ENCODE assay signal across 11 cellular contexts in the genomic region with DNA sequence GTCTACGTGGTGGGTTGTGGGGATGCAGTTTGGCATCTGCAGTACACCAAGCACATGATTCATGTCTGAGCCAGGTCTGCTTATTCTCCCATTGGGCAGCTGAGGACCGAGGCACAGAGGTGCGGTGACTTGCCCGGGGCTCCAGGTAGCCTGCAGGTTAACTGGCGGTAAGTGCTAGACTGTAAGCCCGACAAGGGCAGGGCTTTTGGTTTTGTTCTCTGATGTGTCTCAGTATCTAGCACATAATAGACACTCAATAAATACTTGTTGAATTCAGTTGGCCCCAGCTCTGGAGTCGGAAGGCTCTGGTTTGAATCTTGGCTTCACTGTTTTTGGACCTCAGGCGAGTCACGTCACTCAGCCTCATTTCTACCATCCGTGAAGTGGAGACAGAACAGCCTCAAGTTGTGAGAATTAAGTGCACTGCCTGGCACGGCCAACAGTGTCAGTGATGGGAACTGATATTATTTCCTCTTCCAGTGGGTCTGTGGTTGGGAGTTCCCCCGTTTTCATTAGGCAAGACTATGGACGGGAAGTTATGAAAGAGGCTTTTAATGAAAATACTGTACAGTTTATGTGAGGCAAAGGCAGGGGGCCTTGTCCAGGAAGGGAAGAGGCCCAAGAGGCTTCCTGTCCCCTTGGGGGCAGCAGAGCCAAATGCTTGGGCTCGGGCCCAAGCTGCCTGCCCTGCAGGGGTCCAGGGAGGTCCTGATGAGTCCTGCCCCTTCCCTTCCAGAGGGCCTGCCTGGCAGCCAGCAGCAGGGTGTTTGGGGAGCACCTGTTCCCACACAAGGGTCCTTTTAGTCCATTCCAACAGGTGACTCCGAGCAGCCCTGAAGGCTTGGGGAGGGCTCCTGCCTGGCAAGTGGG. TPM values are rescaled to one million over a fixed set of nuclear protein-coding genes. Genes with fewer than 3 reads are reported as not detected.
DNase-seq lines count a peak whose midpoint lies in the region; ATAC-seq, FAIRE-seq and TF ChIP-seq lines count a peak whose summit lies in the region.
"Had no signal": no experiment of that assay in that cellular context is flagged by ENCODE, and none has a peak within 500 bp of the region (broad histone marks: within the 10 kb centered on the region; RNA-seq: fewer than 3 reads in every experiment).

No MANE protein-coding gene starts in this region.

- no TSS peak for BruUV-seq in HCT116 (replicated peaks; lab: Mats Ljungman, UMichigan)

- H3K9me1 ChIP-seq in keratinocyte (ENCODE audit: control insufficient read depth, extremely low read depth, insufficient read depth, low read length), result no peaks in the 10 kb centered on the region

- peaks cover 21 to 61% (median 41%) of the 10 kb centered on the region in 11 experiments for H3K36me3 ChIP-seq in BLaER1 treated with 17β-estradiol and CSF1 and Interleukin-3, amounts not matched to agents 10 nM and 100 nM
- peaks cover 8 to 14% of the 10 kb centered on the region in 2 experiments; a peak in 2 of 4 replicates for H3K36me3 ChIP-seq in HCT116 (ENCODE audit: control insufficient read depth in 1 of 2, insufficient read depth in 2 of 2, low read length in 2 of 2)
- peaks cover 5 to 21% of the 10 kb centered on the region in 2 experiments for H3K36me3 ChIP-seq in keratinocyte (ENCODE audit: control insufficient read depth in 2 of 2, extremely low read depth in 1 of 2, insufficient read depth in 2 of 2, low read length in 2 of 2)

- no peak for FAIRE-seq in keratinocyte (lab: Jason Lieb, UNC)

- no peak for TF ChIP-seq POLR2A in HCT116 (IDR thresholded peaks at IDR 0.05; ENCODE audit: borderline replicate concordance, extremely low read depth, insufficient read depth, insufficient read length)

- RAD21 ChIA-PET in HCT116 (lab: Charles Lee; ENCODE audit: low non-redundant PET in 1 of 2, low total read pairs in 2 of 2, uncharacterized antibody in 2 of 2, unreplicated experiment in 2 of 2), result interaction anchor here in 1 of 2 experiments (0.6 kb wide), 1 partner anchor 149 kb away, joined by 3 read pairs; no protein-coding TSS in a partner anchor

- intact Hi-C loops in HCT116 (cut with micrococcal nuclease), result loop anchor here (10.0 kb wide), 1 partner anchor 652 kb away; no protein-coding TSS in a partner anchor

- CTCF ChIA-PET in HCT116 (lab: Charles Lee), result no interaction called here
- CTCF ChIA-PET in activated CD4-positive, alpha-beta memory T cell treated with anti-CD3 and anti-CD28 coated beads, Interleukin-2, amount 10 ng/mL, durations not matched to agents 7 days and 5 days (lab: Charles Lee), result interaction anchor here (2.0 kb wide), 1 partner anchor 193 kb away, joined by 5 read pairs; no protein-coding TSS in a partner anchor

- peaks cover 0 to 64% (median 26%) of the 10 kb centered on the region in 11 experiments; a peak in 17 of 22 replicates for H4K20me1 ChIP-seq in BLaER1 treated with 17β-estradiol and CSF1 and Interleukin-3, amounts not matched to agents 10 nM and 100 nM
- H4K20me1 ChIP-seq in HCT116 (ENCODE audit: insufficient read depth) (peaks cover 8% of the 10 kb centered on the region; the same call in 1 of the 2 replicates), keratinocyte (ENCODE audit: control insufficient read depth, extremely low read depth, insufficient read depth, low read length) (peaks cover 6% of the 10 kb centered on the region)

- H3K9me3 Mint-ChIP-seq in activated CD4-positive, alpha-beta memory T cell treated with anti-CD3 and anti-CD28 coated beads, Interleukin-2, amount 10 ng/mL, durations not matched to agents 7 days and 5 days, result no peaks in the 10 kb centered on the region

- peak overlapping the region; percentile 77 to 97 (median 92) for H3K4me3 ChIP-seq in BLaER1 treated with 17β-estradiol and CSF1 and Interleukin-3, amounts not matched to agents 10 nM and 100 nM
- H3K4me3 ChIP-seq in HCT116 (replicated peaks in 1 of 2; ENCODE audit: low read depth in 1 of 2, low read length in 2 of 2) (no peak overlapping the region), keratinocyte (ENCODE audit: control insufficient read depth in 2 of 3, extremely low read depth in 1 of 3, insufficient read depth in 2 of 3, low read depth in 1 of 3, low read length in 3 of 3) (no peak overlapping the region)
- H3K4me3 ChIP-seq: coronary artery, mucosa of descending colon had no signal

- POLR2A ChIA-PET in HCT116 (lab: Charles Lee), result interaction anchor here (1.0 kb wide), 1 partner anchor 150 kb away, joined by 3 read pairs; no protein-coding TSS in a partner anchor
- POLR2A ChIA-PET in activated CD4-positive, alpha-beta memory T cell treated with anti-CD3 and anti-CD28 coated beads, Interleukin-2, amount 10 ng/mL, durations not matched to agents 7 days and 5 days (lab: Charles Lee), result interaction anchor here (1.0 to 1.8 kb wide), 3 partner anchors 45 to 173 kb away, joined by 3 to 6 read pairs (median 4); partner anchors contain the start of genes LMAN2 and NSD1

- peaks cover 64% of the 10 kb centered on the region for H3K4me1 Mint-ChIP-seq in activated CD4-positive, alpha-beta memory T cell treated with anti-CD3 and anti-CD28 coated beads, Interleukin-2, amount 10 ng/mL, durations not matched to agents 7 days and 5 days

- H3K27ac ChIP-seq in BLaER1 treated with 17β-estradiol and CSF1 and Interleukin-3, amounts not matched to agents 10 nM and 100 nM, result peak overlapping the region; percentile 92 to 100 (median 98)
- no peak overlapping the region for H3K27ac ChIP-seq in HCT116 (ENCODE audit: low read depth, low read length)
- peak overlapping the region; percentile 21 for H3K27ac ChIP-seq in keratinocyte (ENCODE audit: control insufficient read depth, insufficient read depth, low read length)
- H3K27ac ChIP-seq: coronary artery had no signal

- H3K4me1 ChIP-seq in BLaER1 treated with 17β-estradiol and CSF1 and Interleukin-3, amounts not matched to agents 10 nM and 100 nM, result peaks cover 65 to 81% (median 69%) of the 10 kb centered on the region in 10 experiments
- H3K4me1 ChIP-seq in HCT116 (ENCODE audit: control insufficient read depth in 1 of 2, insufficient read depth in 2 of 2, low read length in 2 of 2), result peaks cover 22 to 57% of the 10 kb centered on the region in 2 experiments
- H3K4me1 ChIP-seq in keratinocyte (ENCODE audit: control insufficient read depth, extremely low read depth, insufficient read depth, low read length), result peaks cover 37% of the 10 kb centered on the region

- no peaks in the 10 kb centered on the region for H3K9me3 ChIP-seq in BLaER1 treated with 17β-estradiol and CSF1 and Interleukin-3, amounts not matched to agents 10 nM and 100 nM (replicated peaks in 1 of 11)
- H3K9me3 ChIP-seq in HCT116 (ENCODE audit: control insufficient read depth in 1 of 2, insufficient read depth in 1 of 2, low read depth in 1 of 2, low read length in 2 of 2) (no peaks in the 10 kb centered on the region), keratinocyte (ENCODE audit: control insufficient read depth, low read depth, low read length) (no peaks in the 10 kb centered on the region)
- H3K9me3 ChIP-seq: mucosa of descending colon had no signal

- TF ChIP-seq CTCF in HCT116 (IDR thresholded peaks at IDR 0.05 in 2 of 3, conservative IDR thresholded peaks at IDR 0.05 in 1 of 3; ENCODE audit: borderline replicate concordance in 1 of 3, insufficient read depth in 1 of 3, low read depth in 2 of 3, low read length in 2 of 3) (no peak), keratinocyte (optimal IDR thresholded peaks at IDR 0.05 in 1 of 3, IDR thresholded peaks at IDR 0.05 in 1 of 3, conservative IDR thresholded peaks at IDR 0.05 in 1 of 3; ENCODE audit: extremely low read depth in 1 of 3, insufficient read depth in 2 of 3, low read length in 3 of 3) (no peak)

- no peaks in the 10 kb centered on the region for H3K27me3 Mint-ChIP-seq in activated CD4-positive, alpha-beta memory T cell treated with anti-CD3 and anti-CD28 coated beads, Interleukin-2, amount 10 ng/mL, durations not matched to agents 7 days and 5 days

- H3K4me3 Mint-ChIP-seq in activated CD4-positive, alpha-beta memory T cell treated with anti-CD3 and anti-CD28 coated beads, Interleukin-2, amount 10 ng/mL, durations not matched to agents 7 days and 5 days, result peak overlapping the region; percentile 32

- no peaks in the 10 kb centered on the region for H3K27me3 ChIP-seq in BLaER1 treated with 17β-estradiol and CSF1 and Interleukin-3, amounts not matched to agents 10 nM and 100 nM
- no peaks in the 10 kb centered on the region for H3K27me3 ChIP-seq in HCT116 (ENCODE audit: insufficient read depth, low read length)
- no peaks in the 10 kb centered on the region for H3K27me3 ChIP-seq in keratinocyte (ENCODE audit: control insufficient read depth, extremely low read depth, insufficient read depth, low read length)

- peak overlapping the region; percentile 89 to 98 (median 96) for H3K9ac ChIP-seq in BLaER1 treated with 17β-estradiol and CSF1 and Interleukin-3, amounts not matched to agents 10 nM and 100 nM
- H3K9ac ChIP-seq in HCT116 (ENCODE audit: low read length) (no peak overlapping the region), keratinocyte (ENCODE audit: control insufficient read depth, extremely low read depth, insufficient read depth, low read length) (no peak overlapping the region)

- H3K79me2 ChIP-seq in HCT116 (ENCODE audit: insufficient read depth, low read length), result peaks cover 28% of the 10 kb centered on the region
- H3K79me2 ChIP-seq in keratinocyte (ENCODE audit: control insufficient read depth, insufficient read depth, low read length), result peaks cover 21% of the 10 kb centered on the region

- dilution Hi-C loops in keratinocyte (cut with MboI; ENCODE audit: extremely low pct_ligation_motif_present, low sequenced_read_pairs), result no loop called here

- no peak for DNase-seq in HCT116 (ENCODE audit: low read depth, low spot score)
- DNase-seq in activated CD4-positive, alpha-beta memory T cell treated with anti-CD3 and anti-CD28 coated beads, Interleukin-2, amount 10 ng/mL, durations not matched to agents 7 days and 5 days, result no peak
- no peak for DNase-seq in keratinocyte (ENCODE audit: low read depth, low spot score)
- DNase-seq in hippocampal formation (lab: John Stamatoyannopoulos, UW), result no peak
- DNase-seq in stimulated activated CD4-positive, alpha-beta T cell treated with anti-CD3 and anti-CD28 coated beads, Interleukin-2, amount 100 ng/mL, for 48 hours, result no peak
- DNase-seq: GDM1 had no signal

- no peak for TF ChIP-seq RAD21 in HCT116 (IDR thresholded peaks at IDR 0.05; ENCODE audit: low read depth)

- peak overlapping the region; percentile 83 for H3K27ac Mint-ChIP-seq in activated CD4-positive, alpha-beta memory T cell treated with anti-CD3 and anti-CD28 coated beads, Interleukin-2, amount 10 ng/mL, durations not matched to agents 7 days and 5 days

- ATAC-seq in HCT116, result no peak
- no peak for ATAC-seq in HG03460 (IDR thresholded peaks at IDR 0.05; ENCODE audit: unreplicated experiment)
- ATAC-seq in GM18858 (IDR thresholded peaks at IDR 0.05; ENCODE audit: unreplicated experiment), result no peak
- ATAC-seq: mucosa of descending colon had no signal

- H3K36me3 Mint-ChIP-seq in activated CD4-positive, alpha-beta memory T cell treated with anti-CD3 and anti-CD28 coated beads, Interleukin-2, amount 10 ng/mL, durations not matched to agents 7 days and 5 days (ENCODE audit: low read depth), result peaks cover 71% of the 10 kb centered on the region

- H2AFZ ChIP-seq in HCT116 (ENCODE audit: low read depth, low read length, poor library complexity, severe bottlenecking), result no peak overlapping the region
- H2AFZ ChIP-seq in keratinocyte (ENCODE audit: control insufficient read depth, low read length), result no peak overlapping the region

- no peaks in the 10 kb centered on the region for H3K9me2 ChIP-seq in HCT116 (ENCODE audit: insufficient read depth)

- peak overlapping the region; percentile 96 to 100 (median 99) for H3K4me2 ChIP-seq in BLaER1 treated with 17β-estradiol and CSF1 and Interleukin-3, amounts not matched to agents 10 nM and 100 nM
- H3K4me2 ChIP-seq in HCT116 (ENCODE audit: low read length), result no peak overlapping the region
- no peak overlapping the region for H3K4me2 ChIP-seq in keratinocyte (ENCODE audit: control insufficient read depth, extremely low read depth, insufficient read depth, low read depth, low read length)

RNA-seq across cellular contexts. Expression of gene PRELID1, which starts 3.3 kb away (rescaled TPM):
- total RNA-seq in HCT116 (2021; ENCODE audit: unreplicated experiment), result 223 TPM
- 181 and 221 TPM in 2 replicates for polyA plus RNA-seq in HCT116 (2012)
- total RNA-seq in activated CD4-positive, alpha-beta memory T cell treated with anti-CD3 and anti-CD28 coated beads, Interleukin-2, amount 10 ng/mL, durations not matched to agents 7 days and 5 days, result 100 to 1,000 TPM; 153 to 156 TPM
- 245 to 280 TPM (median 248 TPM) in 3 replicates for polyA plus RNA-seq in keratinocyte
- polyA plus RNA-seq in keratinocyte (2011; ENCODE audit: low read depth), result 267 TPM
- 239 and 268 TPM in 2 replicates for polyA plus RNA-seq in keratinocyte (2011; cell fraction: cytosol; rRNA removed)
- 78.9 and 81.4 TPM in 2 replicates for polyA plus RNA-seq in keratinocyte (2011; cell fraction: nucleus; rRNA removed)
- polyA plus RNA-seq in keratinocyte (2012; ENCODE audit: low replicate concordance), result 133 and 194 TPM in 2 replicates
- polyA minus RNA-seq in keratinocyte, result 138 to 146 TPM (median 141 TPM) in 3 replicates
- 170 TPM for polyA minus RNA-seq in keratinocyte (2011; cell fraction: cytosol; rRNA and poly(A)+ RNA removed)
- 29.3 and 33.7 TPM in 2 replicates for polyA minus RNA-seq in keratinocyte (2011; cell fraction: nucleus; rRNA and poly(A)+ RNA removed)

RNA-seq across cellular contexts. Expression of gene RAB24, which starts 3.4 kb away (rescaled TPM):
- 13.5 TPM for total RNA-seq in HCT116 (2021; ENCODE audit: unreplicated experiment)
- polyA plus RNA-seq in HCT116 (2012), result 16.5 and 19.4 TPM in 2 replicates
- total RNA-seq in activated CD4-positive, alpha-beta memory T cell treated with anti-CD3 and anti-CD28 coated beads, Interleukin-2, amount 10 ng/mL, durations not matched to agents 7 days and 5 days, result 10 to 100 TPM; 43.0 to 46.6 TPM
- polyA plus RNA-seq in keratinocyte, result 20.0 to 40.1 TPM (median 22.4 TPM) in 3 replicates
- 20.6 TPM for polyA plus RNA-seq in keratinocyte (2011; ENCODE audit: low read depth)
- polyA plus RNA-seq in keratinocyte (2011; cell fraction: cytosol; rRNA removed), result 10.6 and 16.5 TPM in 2 replicates
- 68.5 and 68.8 TPM in 2 replicates for polyA plus RNA-seq in keratinocyte (2011; cell fraction: nucleus; rRNA removed)
- 15.0 and 31.1 TPM in 2 replicates for polyA plus RNA-seq in keratinocyte (2012; ENCODE audit: low replicate concordance)
- 2.8 to 7.8 TPM (median 5.0 TPM) in 3 replicates for polyA minus RNA-seq in keratinocyte
- polyA minus RNA-seq in keratinocyte (2011; cell fraction: cytosol; rRNA and poly(A)+ RNA removed), result 8.8 TPM
- polyA minus RNA-seq in keratinocyte (2011; cell fraction: nucleus; rRNA and poly(A)+ RNA removed), result 8.5 and 11.3 TPM in 2 replicates

RNA-seq across cellular contexts. Expression of gene MXD3, which starts 4.8 kb away (rescaled TPM):
- total RNA-seq in HCT116 (2021; ENCODE audit: unreplicated experiment), result 37.6 TPM
- polyA plus RNA-seq in HCT116 (2012), result 30.5 and 37.0 TPM in 2 replicates
- total RNA-seq in activated CD4-positive, alpha-beta memory T cell treated with anti-CD3 and anti-CD28 coated beads, Interleukin-2, amount 10 ng/mL, durations not matched to agents 7 days and 5 days, result 10 to 100 TPM; 74.1 to 75.0 TPM
- 0.69 to 1.2 TPM (median 0.97 TPM) in 3 replicates for polyA plus RNA-seq in keratinocyte
- 1.1 TPM for polyA plus RNA-seq in keratinocyte (2011; ENCODE audit: low read depth)
- polyA plus RNA-seq in keratinocyte (2011; cell fraction: cytosol; rRNA removed), result 0.10 and 0.26 TPM in 2 replicates
- 2.9 and 6.7 TPM in 2 replicates for polyA plus RNA-seq in keratinocyte (2011; cell fraction: nucleus; rRNA removed)
- 1.3 and 2.7 TPM in 2 replicates for polyA plus RNA-seq in keratinocyte (2012; ENCODE audit: low replicate concordance)
- polyA minus RNA-seq in keratinocyte, result 1.0 to 1.2 TPM (median 1.1 TPM) in 3 replicates
- 2.1 TPM for polyA minus RNA-seq in keratinocyte (2011; cell fraction: cytosol; rRNA and poly(A)+ RNA removed)
- polyA minus RNA-seq in keratinocyte (2011; cell fraction: nucleus; rRNA and poly(A)+ RNA removed), result 1.7 and 2.6 TPM in 2 replicates

RNA-seq across cellular contexts. Expression of gene LMAN2, which starts 44.6 kb away (rescaled TPM):
- total RNA-seq in HCT116 (2021; ENCODE audit: unreplicated experiment), result 128 TPM
- 233 and 234 TPM in 2 replicates for polyA plus RNA-seq in HCT116 (2012)
- 100 to 1,000 TPM; 145 to 149 TPM for total RNA-seq in activated CD4-positive, alpha-beta memory T cell treated with anti-CD3 and anti-CD28 coated beads, Interleukin-2, amount 10 ng/mL, durations not matched to agents 7 days and 5 days
- 105 to 147 TPM (median 146 TPM) in 3 replicates for polyA plus RNA-seq in keratinocyte
- polyA plus RNA-seq in keratinocyte (2011; ENCODE audit: low read depth), result 123 TPM
- 97.8 and 116 TPM in 2 replicates for polyA plus RNA-seq in keratinocyte (2011; cell fraction: cytosol; rRNA removed)
- polyA plus RNA-seq in keratinocyte (2011; cell fraction: nucleus; rRNA removed), result 203 and 245 TPM in 2 replicates
- polyA plus RNA-seq in keratinocyte (2012; ENCODE audit: low replicate concordance), result 87.3 and 153 TPM in 2 replicates
- polyA minus RNA-seq in keratinocyte, result 165 to 210 TPM (median 166 TPM) in 3 replicates
- polyA minus RNA-seq in keratinocyte (2011; cell fraction: cytosol; rRNA and poly(A)+ RNA removed), result 248 TPM
- polyA minus RNA-seq in keratinocyte (2011; cell fraction: nucleus; rRNA and poly(A)+ RNA removed), result 118 and 135 TPM in 2 replicates

RNA-seq across cellular contexts. Expression of gene RGS14, which starts 50.8 kb away (rescaled TPM):
- total RNA-seq in HCT116 (2021; ENCODE audit: unreplicated experiment), result 9.4 TPM
- 12.3 and 12.9 TPM in 2 replicates for polyA plus RNA-seq in HCT116 (2012)
- 100 to 1,000 TPM; 103 to 107 TPM for total RNA-seq in activated CD4-positive, alpha-beta memory T cell treated with anti-CD3 and anti-CD28 coated beads, Interleukin-2, amount 10 ng/mL, durations not matched to agents 7 days and 5 days
- polyA plus RNA-seq in keratinocyte, result 8.6 to 10.6 TPM (median 9.3 TPM) in 3 replicates
- polyA plus RNA-seq in keratinocyte (2011; ENCODE audit: low read depth), result 1.1 TPM
- polyA plus RNA-seq in keratinocyte (2011; cell fraction: cytosol; rRNA removed), result 5.3 and 14.2 TPM in 2 replicates
- 12.9 and 17.9 TPM in 2 replicates for polyA plus RNA-seq in keratinocyte (2011; cell fraction: nucleus; rRNA removed)
- polyA plus RNA-seq in keratinocyte (2012; ENCODE audit: low replicate concordance), result 3.5 and 10.1 TPM in 2 replicates
- polyA minus RNA-seq in keratinocyte, result 3.4 to 13.1 TPM (median 5.4 TPM) in 3 replicates
- polyA minus RNA-seq in keratinocyte (2011; cell fraction: cytosol; rRNA and poly(A)+ RNA removed), result 10.2 TPM
- polyA minus RNA-seq in keratinocyte (2011; cell fraction: nucleus; rRNA and poly(A)+ RNA removed), result 4.0 and 5.9 TPM in 2 replicates

Comparison
In these comparisons a context has a peak if more than half of its experiments do, and no peak if none do; other contexts are left out.
1. H3K4me2 ChIP-seq: peak in BLaER1 treated with 17β-estradiol and CSF1 and Interleukin-3, amounts not matched to agents 10 nM and 100 nM (11 of 11); none in HCT116 (single experiment) and keratinocyte (single experiment).
2. H3K4me3 ChIP-seq: peak in BLaER1 treated with 17β-estradiol and CSF1 and Interleukin-3, amounts not matched to agents 10 nM and 100 nM (10 of 10); none in HCT116 (0 of 2) and keratinocyte (0 of 3).
3. H3K9ac ChIP-seq: peak in BLaER1 treated with 17β-estradiol and CSF1 and Interleukin-3, amounts not matched to agents 10 nM and 100 nM (11 of 11); none in HCT116 (single experiment) and keratinocyte (single experiment).